ENCODE assay signal across 8 cellular contexts in the genomic region with DNA sequence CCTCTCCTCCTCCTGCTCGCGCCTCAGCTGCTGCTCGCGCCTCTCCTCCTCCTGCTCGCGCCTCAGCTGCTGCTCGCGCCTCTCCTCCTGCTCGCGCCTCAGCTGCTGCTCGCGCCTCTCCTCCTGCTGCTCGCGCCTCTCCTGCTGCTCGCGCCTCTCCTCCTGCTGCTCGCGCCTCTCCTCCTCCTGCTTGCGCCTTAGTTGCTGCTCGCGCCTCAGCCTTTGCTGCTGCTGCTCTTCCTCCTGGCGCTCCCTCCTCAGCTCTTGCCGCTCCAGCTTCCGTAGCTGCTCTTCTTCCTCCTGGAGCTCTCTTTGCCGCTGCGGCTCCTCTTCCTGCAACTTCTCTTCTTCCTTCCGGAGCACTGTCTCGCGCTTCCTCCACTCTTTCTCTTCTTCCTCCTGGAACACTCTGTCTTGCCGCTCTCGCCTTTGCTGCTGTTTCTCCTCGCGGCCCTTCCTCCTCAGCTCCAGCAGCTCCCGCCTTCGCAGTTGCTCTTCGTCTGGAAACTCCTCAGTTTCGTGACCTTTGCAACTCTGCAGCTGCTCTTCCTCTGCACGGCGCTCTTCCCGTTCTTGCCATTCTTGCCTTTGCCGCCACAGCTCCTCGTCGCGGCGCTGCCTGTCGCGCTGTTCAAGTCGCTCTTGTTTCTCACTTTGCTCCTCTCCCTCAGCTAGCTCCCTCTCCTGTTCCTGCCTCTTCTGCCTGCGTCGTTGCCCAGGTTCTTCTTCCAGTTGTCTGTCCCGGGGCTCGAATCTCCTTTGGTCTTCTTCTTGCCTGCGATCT. TPM values are rescaled to one million over a fixed set of nuclear protein-coding genes. Genes with fewer than 3 reads are reported as not detected.
DNase-seq lines count a peak whose midpoint lies in the region; ATAC-seq and TF ChIP-seq lines count a peak whose summit lies in the region.

No MANE protein-coding gene starts in this region.

- H3K27ac Mint-ChIP-seq in neural progenitor cell = no peak overlapping the region

- H3K27ac ChIP-seq in HL-60 (replicated peaks) = no peak overlapping the region
- peak overlapping the region in 14 of 59 donors; percentile 28 to 83 (median 52) for H3K27ac ChIP-seq in dorsolateral prefrontal cortex
- no peak overlapping the region for H3K27ac ChIP-seq in neural progenitor cell

- no peak overlapping the region for H3K9ac ChIP-seq in neural progenitor cell

- no peaks in the 10 kb centered on the region for H4K20me1 ChIP-seq in neural progenitor cell (ENCODE audit: low read depth)

- H3K4me1 Mint-ChIP-seq in neural progenitor cell = no peaks in the 10 kb centered on the region

- peak overlapping the region; percentile 17 for H3K4me3 ChIP-seq in HL-60 (replicated peaks; ENCODE audit: insufficient read depth, low read length)
- peak overlapping the region in 56 of 59 donors; percentile 2 to 72 (median 50) for H3K4me3 ChIP-seq in dorsolateral prefrontal cortex
- H3K4me3 ChIP-seq in neural progenitor cell = peak overlapping the region; percentile 19

- ATAC-seq in GM21825 (IDR thresholded peaks at IDR 0.05; ENCODE audit: unreplicated experiment) (no peak), GM18867 (IDR thresholded peaks at IDR 0.05; ENCODE audit: unreplicated experiment) (no peak)

- intact Hi-C loops in dorsolateral prefrontal cortex (cut with DNase I) = no loop called here

- DNase-seq in COLO668 (lab: John Stamatoyannopoulos, UW; ENCODE audit: unreplicated experiment) (peak; percentile 12), HL-60 (ENCODE audit: low read depth in 1 of 2, low spot score in 1 of 2) (peak in 1 of 2 experiments; percentile 51), dorsolateral prefrontal cortex (peak in 3 of 10 donors; percentile 14 to 57 (median 34)), neural progenitor cell (ENCODE audit: low spot score) (peak; percentile 5), AML-193 (lab: John Stamatoyannopoulos, UW) (no peak), 8988T (no peak)

- no peak overlapping the region for H2AFZ ChIP-seq in neural progenitor cell (replicated peaks)

- H3K27me3 Mint-ChIP-seq in neural progenitor cell (ENCODE audit: insufficient read depth, low read depth) = peaks cover 6% of the 10 kb centered on the region

- no peaks in the 10 kb centered on the region for H3K79me2 ChIP-seq in neural progenitor cell (ENCODE audit: low read depth)

- no peaks in the 10 kb centered on the region for H3K36me3 Mint-ChIP-seq in neural progenitor cell

- peak overlapping the region; percentile 61 for H3K4me2 ChIP-seq in neural progenitor cell

- H3F3A ChIP-seq in neural progenitor cell (ENCODE audit: low read depth) = peaks cover 14% of the 10 kb centered on the region

- peaks cover 4% of the 10 kb centered on the region for H3K9me3 Mint-ChIP-seq in neural progenitor cell

- no peaks in the 10 kb centered on the region for H3K4me1 ChIP-seq in neural progenitor cell

- H3K27me3 ChIP-seq in HL-60 (ENCODE audit: insufficient read depth, poor library complexity, severe bottlenecking) (peaks cover 52% of the 10 kb centered on the region), dorsolateral prefrontal cortex (peaks cover 0 to 97% (median 67%) of the 10 kb centered on the region in 45 donors), neural progenitor cell (peaks cover 99% of the 10 kb centered on the region)

- H3K4me3 Mint-ChIP-seq in neural progenitor cell = no peak overlapping the region

- no peak for TF ChIP-seq CTCF in HL-60 (IDR thresholded peaks at IDR 0.05; ENCODE audit: insufficient read depth, low read length)
- no peak for TF ChIP-seq CTCF in dorsolateral prefrontal cortex (IDR thresholded peaks at IDR 0.05 in 54 of 56, conservative IDR thresholded peaks at IDR 0.05 in 2 of 56; ENCODE audit: low read depth in 1 of 56, partially characterized antibody in 56 of 56)
- TF ChIP-seq CTCF in neural progenitor cell (IDR thresholded peaks at IDR 0.05) = no peak

- H3K9me3 ChIP-seq in neural progenitor cell (ENCODE audit: low read depth) = no peaks in the 10 kb centered on the region

- no peaks in the 10 kb centered on the region for H3K36me3 ChIP-seq in neural progenitor cell

RNA-seq across cellular contexts. Expression of a gene that starts 3.0 kb away (rescaled TPM):
- 1 to 10 TPM in 2 of 120 experiments, under 1 TPM in 118; 0.07 to 1.6 (median 0.51) TPM for total RNA-seq in dorsolateral prefrontal cortex
- 0.03 and 0.07 TPM in 2 replicates for total RNA-seq in neural progenitor cell (ENCODE audit: low replicate concordance)

RNA-seq across cellular contexts. Expression of a gene that starts 23.4 kb away (rescaled TPM):
- total RNA-seq in dorsolateral prefrontal cortex = not detected
- not detected in 2 replicates for total RNA-seq in neural progenitor cell (ENCODE audit: low replicate concordance)

RNA-seq across cellular contexts. Expression of a gene that starts 46.7 kb away (rescaled TPM):
- total RNA-seq in dorsolateral prefrontal cortex (not detected), neural progenitor cell (ENCODE audit: low replicate concordance) (not detected in 2 replicates)

Comparison
In these comparisons a context has a peak if more than half of its experiments do, and no peak if none do; other contexts are left out.
1. DNase-seq: peak in COLO668 (single experiment) and neural progenitor cell (single experiment); none in AML-193 (0 of 2) and 8988T (single experiment).
2. Peak in every context shown above with its lines, with median percentiles within 50 percentile points of each other: H3K4me3 ChIP-seq.